Comparison of ENCODE assay signal across 8 cellular contexts in the genomic region with DNA sequence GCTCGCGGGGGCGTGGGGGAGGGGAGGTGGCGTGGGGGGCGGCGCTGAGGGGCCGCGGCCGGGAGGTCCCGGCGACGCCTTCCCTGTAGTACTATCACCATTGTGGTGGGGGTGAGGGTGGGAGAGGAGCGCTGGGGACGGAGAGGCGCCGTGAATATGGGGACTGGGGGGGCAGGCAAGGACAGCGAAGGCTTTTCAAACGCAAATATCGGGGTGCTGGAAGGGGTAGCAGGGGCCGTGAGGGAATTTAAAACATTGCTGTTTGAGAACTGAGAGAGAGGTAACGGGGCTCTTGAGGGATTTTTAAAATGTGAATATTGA. TPM values are rescaled to one million over a fixed set of nuclear protein-coding genes. Genes with fewer than 3 reads are reported as not detected.
DNase-seq lines count a peak whose midpoint lies in the region; ATAC-seq and TF ChIP-seq lines count a peak whose summit lies in the region.

No MANE protein-coding gene starts in this region.

- H3K27me3 Mint-ChIP-seq in activated T-helper 2 cell treated with anti-CD3 and anti-CD28 coated beads, Interferon-gamma antibody, Interleukin-2, Interleukin-4, amounts not matched to agents 10 μg/mL and 5 μg/mL and 100 μg/mL, durations not matched to agents 14 hours and 24 hours and 36 hours (ENCODE audit: low read depth): no peaks in the 10 kb centered on the region

- in situ Hi-C loops in astrocyte of the spinal cord (cut with HindIII; ENCODE audit: low sequenced_read_pairs): no loop called here

- H3K36me3 Mint-ChIP-seq in activated T-helper 2 cell treated with anti-CD3 and anti-CD28 coated beads, Interferon-gamma antibody, Interleukin-2, Interleukin-4, amounts not matched to agents 10 μg/mL and 5 μg/mL and 100 μg/mL, durations not matched to agents 14 hours and 24 hours and 36 hours (ENCODE audit: low read depth): peaks cover 3% of the 10 kb centered on the region

- DNase-seq in astrocyte of the spinal cord (ENCODE audit: low read depth, low spot score): no peak
- peak; percentile 12 for DNase-seq in medulla oblongata (ENCODE audit: extremely low spot score)
- DNase-seq in NCI-H146 treated with DMSO at 0.1 percent for 48 hours (lab: John Stamatoyannopoulos, UW; ENCODE audit: unreplicated experiment): no peak
- DNase-seq in activated T-helper 2 cell treated with anti-CD3 and anti-CD28 coated beads, Interferon-gamma antibody, Interleukin-2, Interleukin-4, amounts not matched to agents 10 μg/mL and 5 μg/mL and 100 μg/mL, durations not matched to agents 14 hours and 24 hours and 36 hours (ENCODE audit: low spot score): no peak
- no peak for DNase-seq in Ammon's horn (ENCODE audit: low spot score)
- DNase-seq in hepatic stellate cell (ENCODE audit: low spot score): no peak

- H3K27ac ChIP-seq in C4-2B: peak overlapping the region; percentile 85

- no peak overlapping the region for H3K27ac Mint-ChIP-seq in activated T-helper 2 cell treated with anti-CD3 and anti-CD28 coated beads, Interferon-gamma antibody, Interleukin-2, Interleukin-4, amounts not matched to agents 10 μg/mL and 5 μg/mL and 100 μg/mL, durations not matched to agents 14 hours and 24 hours and 36 hours

- peak overlapping the region; percentile 94 for H3K4me3 ChIP-seq in astrocyte of the spinal cord (ENCODE audit: low read depth, low read length)

- no peaks in the 10 kb centered on the region for H3K9me3 Mint-ChIP-seq in activated T-helper 2 cell treated with anti-CD3 and anti-CD28 coated beads, Interferon-gamma antibody, Interleukin-2, Interleukin-4, amounts not matched to agents 10 μg/mL and 5 μg/mL and 100 μg/mL, durations not matched to agents 14 hours and 24 hours and 36 hours

- H3K4me1 Mint-ChIP-seq in activated T-helper 2 cell treated with anti-CD3 and anti-CD28 coated beads, Interferon-gamma antibody, Interleukin-2, Interleukin-4, amounts not matched to agents 10 μg/mL and 5 μg/mL and 100 μg/mL, durations not matched to agents 14 hours and 24 hours and 36 hours (ENCODE audit: low read depth): peaks cover 5% of the 10 kb centered on the region

- intact Hi-C loops in activated T-helper 2 cell treated with anti-CD3 and anti-CD28 coated beads, Interferon-gamma antibody, Interleukin-2, Interleukin-4, amounts not matched to agents 10 μg/mL and 5 μg/mL and 100 μg/mL, durations not matched to agents 14 hours and 24 hours and 36 hours (cut with micrococcal nuclease): loop anchor here (1.0 kb wide), 2 partner anchors 22 to 258 kb away; a partner anchor contains a TSS

- ATAC-seq in HG02884 (IDR thresholded peaks at IDR 0.05; ENCODE audit: unreplicated experiment): peak; percentile 6

- no peak overlapping the region for H3K4me3 Mint-ChIP-seq in activated T-helper 2 cell treated with anti-CD3 and anti-CD28 coated beads, Interferon-gamma antibody, Interleukin-2, Interleukin-4, amounts not matched to agents 10 μg/mL and 5 μg/mL and 100 μg/mL, durations not matched to agents 14 hours and 24 hours and 36 hours (ENCODE audit: low read depth)

- TF ChIP-seq CTCF in C4-2B (conservative IDR thresholded peaks at IDR 0.05) (no peak), astrocyte of the spinal cord (IDR thresholded peaks at IDR 0.05; ENCODE audit: low read depth, low read length) (no peak)

RNA-seq across cellular contexts. Expression of a gene that starts 0.4 kb away (rescaled TPM):
- 32.0 and 36.0 TPM in 2 replicates for total RNA-seq in activated T-helper 2 cell treated with anti-CD3 and anti-CD28 coated beads, Interferon-gamma antibody, Interleukin-2, Interleukin-4, amounts not matched to agents 10 μg/mL and 5 μg/mL and 100 μg/mL, durations not matched to agents 14 hours and 24 hours and 36 hours

RNA-seq across cellular contexts. Expression of a gene that starts 21.4 kb away (rescaled TPM):
- total RNA-seq in activated T-helper 2 cell treated with anti-CD3 and anti-CD28 coated beads, Interferon-gamma antibody, Interleukin-2, Interleukin-4, amounts not matched to agents 10 μg/mL and 5 μg/mL and 100 μg/mL, durations not matched to agents 14 hours and 24 hours and 36 hours: 135 and 138 TPM in 2 replicates
